In genomic region chr1:37795340-37796110, GRCh38 we compare ENCODE assay signal across 1 cellular context.
TF ChIP-seq lines count a peak whose summit lies in the region.

No MANE protein-coding gene starts in this region.

TF ChIP-seq in IMR-90, 13 proteins besides CTCF, POLR2A, EP300 and RAD21:
- peak; percentile 27 for TF ChIP-seq RCOR1 (IDR thresholded peaks at IDR 0.05; ENCODE audit: insufficient replicate concordance, low read length)
- no peak for TF ChIP-seq RFX5 (IDR thresholded peaks at IDR 0.05; ENCODE audit: low read depth, low read length)
- TF ChIP-seq MAZ (IDR thresholded peaks at IDR 0.05; ENCODE audit: borderline replicate concordance, low read depth, low read length) = peak; percentile 16; the same call in 1 of the 2 replicates
- 0 out of 2 replicates have a peak, but pooled peaks have one; percentile 61 for TF ChIP-seq MXI1 (IDR thresholded peaks at IDR 0.05; ENCODE audit: borderline replicate concordance, low read depth, low read length)
